1 cellular context compared by ENCODE assay signal in genomic region chr3:50205719-50206276, GRCh38.
TF ChIP-seq lines count a peak whose summit lies in the region.

No MANE protein-coding gene starts in this region.

TF ChIP-seq in endothelial cell of umbilical vein, 7 proteins besides CTCF, POLR2A, EP300 and RAD21:
- TF ChIP-seq GATA2 (IDR thresholded peaks at IDR 0.05; ENCODE audit: insufficient read depth, insufficient read length, low read depth, low read length) (no peak), EZH2 (IDR thresholded peaks at IDR 0.05; ENCODE audit: borderline replicate concordance, low read depth, low read length, severe bottlenecking) (peak; percentile 76)
TF ChIP-seq in endothelial cell of umbilical vein: peak in this region for 1.
